ENCODE assay signal across 1 cellular context in genomic region chr12:116434155-116435065, GRCh38.
TF ChIP-seq lines count a peak whose summit lies in the region.

No MANE protein-coding gene starts in this region.

TF ChIP-seq in GM23338, 12 proteins besides CTCF, POLR2A, EP300 and RAD21 (continued from another document):
- TF ChIP-seq, protein P1, sequence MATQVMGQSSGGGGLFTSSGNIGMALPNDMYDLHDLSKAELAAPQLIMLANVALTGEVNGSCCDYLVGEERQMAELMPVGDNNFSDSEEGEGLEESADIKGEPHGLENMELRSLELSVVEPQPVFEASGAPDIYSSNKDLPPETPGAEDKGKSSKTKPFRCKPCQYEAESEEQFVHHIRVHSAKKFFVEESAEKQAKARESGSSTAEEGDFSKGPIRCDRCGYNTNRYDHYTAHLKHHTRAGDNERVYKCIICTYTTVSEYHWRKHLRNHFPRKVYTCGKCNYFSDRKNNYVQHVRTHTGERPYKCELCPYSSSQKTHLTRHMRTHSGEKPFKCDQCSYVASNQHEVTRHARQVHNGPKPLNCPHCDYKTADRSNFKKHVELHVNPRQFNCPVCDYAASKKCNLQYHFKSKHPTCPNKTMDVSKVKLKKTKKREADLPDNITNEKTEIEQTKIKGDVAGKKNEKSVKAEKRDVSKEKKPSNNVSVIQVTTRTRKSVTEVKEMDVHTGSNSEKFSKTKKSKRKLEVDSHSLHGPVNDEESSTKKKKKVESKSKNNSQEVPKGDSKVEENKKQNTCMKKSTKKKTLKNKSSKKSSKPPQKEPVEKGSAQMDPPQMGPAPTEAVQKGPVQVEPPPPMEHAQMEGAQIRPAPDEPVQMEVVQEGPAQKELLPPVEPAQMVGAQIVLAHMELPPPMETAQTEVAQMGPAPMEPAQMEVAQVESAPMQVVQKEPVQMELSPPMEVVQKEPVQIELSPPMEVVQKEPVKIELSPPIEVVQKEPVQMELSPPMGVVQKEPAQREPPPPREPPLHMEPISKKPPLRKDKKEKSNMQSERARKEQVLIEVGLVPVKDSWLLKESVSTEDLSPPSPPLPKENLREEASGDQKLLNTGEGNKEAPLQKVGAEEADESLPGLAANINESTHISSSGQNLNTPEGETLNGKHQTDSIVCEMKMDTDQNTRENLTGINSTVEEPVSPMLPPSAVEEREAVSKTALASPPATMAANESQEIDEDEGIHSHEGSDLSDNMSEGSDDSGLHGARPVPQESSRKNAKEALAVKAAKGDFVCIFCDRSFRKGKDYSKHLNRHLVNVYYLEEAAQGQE (IDR thresholded peaks at IDR 0.05; ENCODE audit: unreplicated experiment): no peak
- TF ChIP-seq EZH2 (IDR thresholded peaks at IDR 0.05; ENCODE audit: low read depth, unreplicated experiment) (no peak), CREB1 (CRISPR knock-in tag; IDR thresholded peaks at IDR 0.05; ENCODE audit: low read depth) (no peak), STAT1 (IDR thresholded peaks at IDR 0.05; ENCODE audit: unreplicated experiment) (no peak), ZNF114 (CRISPR knock-in tag; IDR thresholded peaks at IDR 0.05) (no peak), POLR2AphosphoS5 (IDR thresholded peaks at IDR 0.05; ENCODE audit: low read depth) (no peak), EZH2phosphoT487 (IDR thresholded peaks at IDR 0.05; ENCODE audit: unreplicated experiment) (no peak)
